Comparison of ENCODE assay signal across 1 cellular context in the genomic region with DNA sequence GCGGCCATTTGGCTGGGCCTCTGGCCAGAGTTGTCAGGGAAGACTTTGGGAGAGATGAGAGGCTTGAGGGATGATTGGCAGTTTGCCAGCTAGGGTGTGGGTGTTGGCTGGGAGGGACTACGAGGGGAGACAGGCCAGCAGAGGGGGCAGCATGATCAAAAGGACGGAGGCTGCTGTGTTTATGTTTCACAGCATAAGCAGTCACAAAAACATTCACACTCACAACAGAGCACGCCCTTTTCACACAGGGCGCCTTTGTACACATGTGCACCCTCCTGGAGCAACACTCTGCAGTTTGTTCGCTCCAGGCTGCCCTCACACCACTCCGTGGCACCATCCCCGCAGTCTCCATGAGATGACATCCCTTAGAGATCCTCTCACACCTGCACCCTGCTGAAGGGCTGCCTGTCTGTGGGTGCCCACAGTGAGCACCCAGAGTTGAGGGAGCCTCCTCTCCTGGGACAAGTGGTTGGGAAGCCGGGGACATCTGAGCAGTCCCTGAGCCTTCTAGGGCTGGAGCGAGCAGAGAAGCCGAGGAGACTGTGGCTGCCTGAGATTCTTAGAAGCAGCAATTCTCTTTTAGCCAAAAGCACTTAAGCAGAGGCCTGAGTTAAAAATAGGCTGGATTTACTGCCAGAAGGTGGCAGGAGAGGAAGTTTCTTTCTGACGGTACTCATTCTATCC.
A peak's percentile ranks its signal among the peaks of the same experiment; 100 is the strongest.
TF ChIP-seq lines count a peak whose summit lies in the region.

No MANE protein-coding gene starts in this region.

TF ChIP-seq in K562, 482 proteins besides CTCF, POLR2A, EP300 and RAD21:
- no peak for TF ChIP-seq HDAC3 (IDR thresholded peaks at IDR 0.05; ENCODE audit: borderline replicate concordance, partially characterized antibody)
- TF ChIP-seq SMC3 (conservative IDR thresholded peaks at IDR 0.05; ENCODE audit: insufficient read depth, low read depth, low read length): peak; percentile 61
- TF ChIP-seq FOXK1 (CRISPR knock-in tag; IDR thresholded peaks at IDR 0.05; ENCODE audit: borderline replicate concordance): no peak
- TF ChIP-seq HDAC1 (IDR thresholded peaks at IDR 0.05): no peak
- TF ChIP-seq SP1 (CRISPR knock-in tag; IDR thresholded peaks at IDR 0.05): 0 out of 2 replicates have a peak, but pooled peaks have one; percentile 14
- 0 out of 4 replicates have a peak, but pooled peaks of 1 of the 2 experiments have one; percentile 36 for TF ChIP-seq MAZ (CRISPR knock-in tag; conservative IDR thresholded peaks at IDR 0.05 in 1 of 2, IDR thresholded peaks at IDR 0.05 in 1 of 2)
- 0 out of 2 replicates have a peak, but pooled peaks have one; percentile 19 for TF ChIP-seq JUND (IDR thresholded peaks at IDR 0.05; ENCODE audit: borderline replicate concordance, low read depth, low read length)
- TF ChIP-seq JUND (tag; IDR thresholded peaks at IDR 0.05; ENCODE audit: borderline replicate concordance, low read depth, low read length): no peak
- no peak for TF ChIP-seq ATF1 (CRISPR knock-in tag; IDR thresholded peaks at IDR 0.05)
- TF ChIP-seq ATF1 (tag; IDR thresholded peaks at IDR 0.05): 0 out of 2 replicates have a peak, but pooled peaks have one; percentile 13
- TF ChIP-seq NFIX (CRISPR knock-in tag; IDR thresholded peaks at IDR 0.05; ENCODE audit: low read depth): peak; percentile 77
- TF ChIP-seq RCOR1 (IDR thresholded peaks at IDR 0.05; ENCODE audit: borderline replicate concordance in 1 of 2, low read depth in 2 of 2, low read length in 2 of 2): 0 out of 4 replicates have a peak, but pooled peaks of 1 of the 2 experiments have one; percentile 8
- no peak for TF ChIP-seq GATAD2A (IDR thresholded peaks at IDR 0.05)
- peak; percentile 78 for TF ChIP-seq MEF2A (IDR thresholded peaks at IDR 0.05; ENCODE audit: control insufficient read depth, low read depth, low read length)
- peak; percentile 99 for TF ChIP-seq NFIC (IDR thresholded peaks at IDR 0.05)
- TF ChIP-seq HMGXB4 (CRISPR knock-in tag; IDR thresholded peaks at IDR 0.05): no peak
- peak; percentile 55; the same call in 1 of the 2 replicates for TF ChIP-seq STAG1 (CRISPR knock-in tag; IDR thresholded peaks at IDR 0.05; ENCODE audit: borderline replicate concordance)
- no peak for TF ChIP-seq RBM14 (IDR thresholded peaks at IDR 0.05; ENCODE audit: borderline replicate concordance, insufficient read depth, low read depth, low read length)
- no peak for TF ChIP-seq TGIF2 (CRISPR knock-in tag; IDR thresholded peaks at IDR 0.05)
- no peak for TF ChIP-seq TAF7 (tag; IDR thresholded peaks at IDR 0.05)
- no peak for TF ChIP-seq ZBTB49 (CRISPR knock-in tag; IDR thresholded peaks at IDR 0.05; ENCODE audit: borderline replicate concordance)
- TF ChIP-seq, protein P1, sequence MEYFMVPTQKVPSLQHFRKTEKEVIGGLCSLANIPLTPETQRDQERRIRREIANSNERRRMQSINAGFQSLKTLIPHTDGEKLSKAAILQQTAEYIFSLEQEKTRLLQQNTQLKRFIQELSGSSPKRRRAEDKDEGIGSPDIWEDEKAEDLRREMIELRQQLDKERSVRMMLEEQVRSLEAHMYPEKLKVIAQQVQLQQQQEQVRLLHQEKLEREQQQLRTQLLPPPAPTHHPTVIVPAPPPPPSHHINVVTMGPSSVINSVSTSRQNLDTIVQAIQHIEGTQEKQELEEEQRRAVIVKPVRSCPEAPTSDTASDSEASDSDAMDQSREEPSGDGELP (CRISPR knock-in tag; IDR thresholded peaks at IDR 0.05; ENCODE audit: borderline replicate concordance): 0 out of 2 replicates have a peak, but pooled peaks have one; percentile 26
- TF ChIP-seq DEAF1 (CRISPR knock-in tag; IDR thresholded peaks at IDR 0.05): peak; percentile 63
- TF ChIP-seq MTF1 (CRISPR knock-in tag; IDR thresholded peaks at IDR 0.05; ENCODE audit: borderline replicate concordance): no peak
- TF ChIP-seq, protein P2, sequence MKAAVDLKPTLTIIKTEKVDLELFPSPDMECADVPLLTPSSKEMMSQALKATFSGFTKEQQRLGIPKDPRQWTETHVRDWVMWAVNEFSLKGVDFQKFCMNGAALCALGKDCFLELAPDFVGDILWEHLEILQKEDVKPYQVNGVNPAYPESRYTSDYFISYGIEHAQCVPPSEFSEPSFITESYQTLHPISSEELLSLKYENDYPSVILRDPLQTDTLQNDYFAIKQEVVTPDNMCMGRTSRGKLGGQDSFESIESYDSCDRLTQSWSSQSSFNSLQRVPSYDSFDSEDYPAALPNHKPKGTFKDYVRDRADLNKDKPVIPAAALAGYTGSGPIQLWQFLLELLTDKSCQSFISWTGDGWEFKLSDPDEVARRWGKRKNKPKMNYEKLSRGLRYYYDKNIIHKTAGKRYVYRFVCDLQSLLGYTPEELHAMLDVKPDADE (conservative IDR thresholded peaks at IDR 0.05; ENCODE audit: control insufficient read depth, low read depth, low read length): no peak
- no peak for TF ChIP-seq TFE3 (CRISPR knock-in tag; IDR thresholded peaks at IDR 0.05)
- TF ChIP-seq ZBED1 (IDR thresholded peaks at IDR 0.05): no peak
- 0 out of 4 replicates have a peak, but pooled peaks of 1 of the 2 experiments have one; percentile 24 for TF ChIP-seq FOXK2 (conservative IDR thresholded peaks at IDR 0.05 in 1 of 2, IDR thresholded peaks at IDR 0.05 in 1 of 2; ENCODE audit: low read depth in 2 of 2)
- peak; percentile 50; the same call in 1 of the 2 replicates for TF ChIP-seq EGR1 (conservative IDR thresholded peaks at IDR 0.05)
- TF ChIP-seq SPI1 (IDR thresholded peaks at IDR 0.05; ENCODE audit: borderline replicate concordance, low read depth, low read length): peak; percentile 44; the same call in 1 of the 2 replicates
- no peak for TF ChIP-seq ZNF24 (IDR thresholded peaks at IDR 0.05)
